ENCODE assay signal across 1 cellular context in the genomic region with DNA sequence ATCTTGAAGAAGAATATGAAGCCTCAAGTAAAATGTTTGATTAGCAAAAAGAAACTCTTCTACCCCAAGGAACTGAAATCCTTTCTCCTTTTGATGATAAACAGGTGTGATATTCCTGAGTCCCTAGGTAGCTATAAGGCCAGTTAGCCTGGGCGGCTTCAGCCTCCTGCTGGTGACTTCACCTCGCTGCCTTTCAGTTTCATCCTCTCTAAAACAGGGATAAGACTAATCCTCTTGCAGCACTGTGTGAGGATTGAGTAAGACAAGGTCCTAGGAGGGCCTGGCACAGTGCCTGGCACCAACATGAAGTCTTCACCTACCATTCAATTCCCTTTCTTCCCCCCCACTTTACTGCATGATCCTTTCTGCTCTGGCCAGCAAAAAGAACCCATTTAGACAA.
TF ChIP-seq lines count a peak whose summit lies in the region.

No MANE protein-coding gene starts in this region.

TF ChIP-seq in GM23338, 12 proteins besides CTCF, POLR2A, EP300 and RAD21 (continued from another document):
- TF ChIP-seq NANOG (IDR thresholded peaks at IDR 0.05; ENCODE audit: borderline replicate concordance) (no peak), STAT1 (IDR thresholded peaks at IDR 0.05; ENCODE audit: unreplicated experiment) (no peak), EZH2phosphoT487 (IDR thresholded peaks at IDR 0.05; ENCODE audit: unreplicated experiment) (no peak), POLR2AphosphoS5 (IDR thresholded peaks at IDR 0.05; ENCODE audit: low read depth) (no peak), EZH2 (IDR thresholded peaks at IDR 0.05; ENCODE audit: low read depth, unreplicated experiment) (no peak), JUNB (IDR thresholded peaks at IDR 0.05; ENCODE audit: unreplicated experiment) (no peak), ZNF331 (CRISPR knock-in tag; IDR thresholded peaks at IDR 0.05; ENCODE audit: low read depth) (no peak), ZNF114 (CRISPR knock-in tag; IDR thresholded peaks at IDR 0.05) (no peak)
- TF ChIP-seq, protein P1, sequence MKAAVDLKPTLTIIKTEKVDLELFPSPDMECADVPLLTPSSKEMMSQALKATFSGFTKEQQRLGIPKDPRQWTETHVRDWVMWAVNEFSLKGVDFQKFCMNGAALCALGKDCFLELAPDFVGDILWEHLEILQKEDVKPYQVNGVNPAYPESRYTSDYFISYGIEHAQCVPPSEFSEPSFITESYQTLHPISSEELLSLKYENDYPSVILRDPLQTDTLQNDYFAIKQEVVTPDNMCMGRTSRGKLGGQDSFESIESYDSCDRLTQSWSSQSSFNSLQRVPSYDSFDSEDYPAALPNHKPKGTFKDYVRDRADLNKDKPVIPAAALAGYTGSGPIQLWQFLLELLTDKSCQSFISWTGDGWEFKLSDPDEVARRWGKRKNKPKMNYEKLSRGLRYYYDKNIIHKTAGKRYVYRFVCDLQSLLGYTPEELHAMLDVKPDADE (IDR thresholded peaks at IDR 0.05): no peak
